ENCODE assay signal across 15 cellular contexts in the genomic region with DNA sequence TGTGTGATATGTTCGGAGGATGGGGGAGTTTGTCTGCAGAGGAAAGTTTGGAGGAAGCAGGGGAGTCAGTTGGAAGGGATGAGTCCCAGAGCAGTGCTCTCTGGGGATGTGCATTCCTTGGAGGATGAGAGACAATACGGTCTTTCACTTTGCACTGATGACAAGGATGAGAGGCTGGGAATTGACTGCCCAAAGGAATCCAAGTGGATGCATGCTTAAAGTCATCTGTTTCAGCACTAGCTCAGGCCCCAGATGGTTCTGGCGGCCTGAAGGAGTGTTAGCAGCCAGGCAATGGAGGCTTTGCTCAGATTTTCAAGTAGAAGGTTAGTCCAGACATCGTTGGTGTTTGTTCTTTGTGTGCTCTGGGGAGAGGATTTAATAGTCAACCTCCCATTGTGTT.
DNase-seq lines count a peak whose midpoint lies in the region; ATAC-seq, FAIRE-seq and TF ChIP-seq lines count a peak whose summit lies in the region.
"Had no signal": no experiment of that assay in that cellular context is flagged by ENCODE, and none has a peak within 500 bp of the region (broad histone marks: within the 10 kb centered on the region; RNA-seq: fewer than 3 reads in every experiment).

No MANE protein-coding gene starts in this region.

- CTCF ChIA-PET in IMR-90 (lab: Yijun Ruan, JAX) (interaction anchor here (1.0 to 1.1 kb wide), 2 partner anchors 9 to 72 kb away, joined by 3 read pairs; no protein-coding TSS in a partner anchor), HepG2 (lab: Yijun Ruan, JAX; ENCODE audit: low intra/inter-chr PET ratio, low total read pairs) (no interaction called here)
- CTCF ChIA-PET in CD4-positive, alpha-beta T cell (lab: Charles Lee) = no interaction called here

- TF ChIP-seq POLR2A in IMR-90 (IDR thresholded peaks at IDR 0.05; ENCODE audit: low read depth, low read length) = no peak; the same call in 1 of the 2 replicates
- no peak for TF ChIP-seq POLR2A in HepG2 (IDR thresholded peaks at IDR 0.05; ENCODE audit: insufficient read depth in 1 of 2, low read depth in 2 of 2, low read length in 2 of 2)
- no peak for TF ChIP-seq POLR2A in thyroid gland (IDR thresholded peaks at IDR 0.05)

- H3K9ac ChIP-seq in IMR-90 (ENCODE audit: low read depth, low read length) = no peak overlapping the region; the same call in 1 of the 2 replicates
- H3K9ac ChIP-seq in colonic mucosa (ENCODE audit: low read depth in 2 of 2, low read length in 2 of 2) = no peak overlapping the region
- no peak overlapping the region for H3K9ac ChIP-seq in HepG2 (ENCODE audit: insufficient read depth, low read depth, low read length)

- no peaks in the 10 kb centered on the region for H3K27me3 Mint-ChIP-seq in CD4-positive, alpha-beta T cell
- H3K27me3 Mint-ChIP-seq: dendritic cell treated with granulocyte-macrophage colony-stimulating factor and Interleukin-4, amounts not matched to agents 40 ng/mL and 50 ng/mL, for 4 days; T-cell had no signal

- intact Hi-C loops in IMR-90 (cut with micrococcal nuclease) = loop anchor here (1.0 kb wide), 1 partner anchor 31 kb away; no protein-coding TSS in a partner anchor
- intact Hi-C loops in colonic mucosa (cut with DNase I) = no loop called here
- intact Hi-C loops in HepG2 (cut with micrococcal nuclease; ENCODE audit: unreplicated experiment) = loop anchor here (5.0 kb wide), 1 partner anchor 207 kb away; no protein-coding TSS in a partner anchor
- intact Hi-C loops in thyroid gland (cut with DNase I) = no loop called here
- intact Hi-C loops in CD4-positive, alpha-beta T cell (cut with DNase I, micrococcal nuclease) = no loop called here
- intact Hi-C loops in left colon (cut with DNase I, micrococcal nuclease) = no loop called here

- no peak overlapping the region for H3K4me3 ChIP-seq in IMR-90 (ENCODE audit: insufficient read depth, low read depth, low read length)
- no peak overlapping the region for H3K4me3 ChIP-seq in colonic mucosa
- H3K4me3 ChIP-seq in HepG2 (replicated peaks in 1 of 3; ENCODE audit: insufficient read depth in 1 of 3, low read depth in 2 of 3, low read length in 3 of 3) = no peak overlapping the region
- no peak overlapping the region for H3K4me3 ChIP-seq in thyroid gland (replicated peaks in 1 of 3)

- H3K27ac ChIP-seq in IMR-90 (ENCODE audit: insufficient read depth, low read length) (peak overlapping the region; percentile 83; the same call in 1 of the 2 replicates), colonic mucosa (peak overlapping the region; percentile 54), HepG2 (ENCODE audit: extremely low read length, insufficient read depth, low read length) (no peak overlapping the region), thyroid gland (peak overlapping the region; percentile 3 to 56 (median 16))
- no peak overlapping the region for H3K27ac ChIP-seq in CD4-positive, alpha-beta T cell (ENCODE audit: low read depth, low read length)

- peak overlapping the region; percentile 98 for H3K4ac ChIP-seq in IMR-90 (ENCODE audit: low read depth, low read length)

- peaks cover 38 to 81% of the 10 kb centered on the region in 2 experiments; a peak in 3 of 4 replicates for H3K79me1 ChIP-seq in IMR-90 (ENCODE audit: low read depth in 1 of 2, low read length in 2 of 2)

- no peaks in the 10 kb centered on the region for H3K36me3 Mint-ChIP-seq in CD4-positive, alpha-beta T cell (ENCODE audit: low read depth)
- H3K36me3 Mint-ChIP-seq: T-cell had no signal

- peaks cover 35% of the 10 kb centered on the region for H3K9me1 ChIP-seq in IMR-90 (ENCODE audit: insufficient read depth, low read length)

- no peaks in the 10 kb centered on the region for H3K4me1 Mint-ChIP-seq in CD4-positive, alpha-beta T cell (ENCODE audit: low read depth)
- H3K4me1 Mint-ChIP-seq: T-cell had no signal

- DNase-seq in IMR-90 (peak; percentile 70), colonic mucosa (no peak), HepG2 (ENCODE audit: low spot score) (no peak), thyroid gland (no peak), NCI-H1105 treated with DMSO at 0.1 percent for 48 hours (lab: John Stamatoyannopoulos, UW) (no peak), left colon (no peak)
- no peak for DNase-seq in CD4-positive, alpha-beta T cell
- DNase-seq in stimulated activated CD8-positive, alpha-beta memory T cell treated with anti-CD3 and anti-CD28 coated beads, Interleukin-4, amount 100 ng/mL, for 48 hours = no peak
- DNase-seq: activated CD4-positive, alpha-beta T cell treated with anti-CD3 and anti-CD28 coated beads, Interleukin-2, amount 50 U/mL, for 48 hours; activated naive CD4-positive, alpha-beta T cell treated with Interleukin-2 at 50 U/mL for 16 hours; Caco-2; H9; NCI-H187; T-cell had no signal

- no peak for FAIRE-seq in HepG2 (lab: Jason Lieb, UNC)

- ATAC-seq in IMR-90 (ENCODE audit: low read depth) (peak; percentile 3), HepG2 (no peak), left colon (no peak)
- ATAC-seq in CD4-positive, alpha-beta T cell (ENCODE audit: poor library complexity) = no peak

- H3K4me3 Mint-ChIP-seq in CD4-positive, alpha-beta T cell = no peak overlapping the region
- H3K4me3 Mint-ChIP-seq: dendritic cell treated with granulocyte-macrophage colony-stimulating factor and Interleukin-4, amounts not matched to agents 40 ng/mL and 50 ng/mL, for 4 days; H9; T-cell had no signal

- 100% methylated on average over 1 of the region's 4 CpGs; no CpG with 5 or more reads in 1 of the 2 experiments for WGBS in IMR-90 (ENCODE audit: extremely low coverage in 2 of 2, insufficient read length in 1 of 2), 2 experiments
- WGBS in HepG2 (ENCODE audit: low lambda C conversion rate) = 83% methylated on average over 4 of the region's 4 CpGs
- 81 to 83% methylated on average over 4 of the region's 4 CpGs for WGBS in thyroid gland, 2 donors

- peak overlapping the region; percentile 84 for H2BK20ac ChIP-seq in IMR-90 (ENCODE audit: low read depth, low read length)

- H4K5ac ChIP-seq in IMR-90 (ENCODE audit: low read depth, low read length) = peak overlapping the region; percentile 43; the same call in 1 of the 2 replicates

- H2AK5ac ChIP-seq in IMR-90 (ENCODE audit: low read depth, low read length) = peak overlapping the region; percentile 92; the same call in 1 of the 2 replicates

- peak overlapping the region; percentile 96 for H2BK120ac ChIP-seq in IMR-90 (ENCODE audit: low read depth, low read length)

- TF ChIP-seq EP300 in HepG2 (IDR thresholded peaks at IDR 0.05; ENCODE audit: low read depth in 2 of 2, low read length in 2 of 2) (no peak), HepG2 (CRISPR knock-in tag; IDR thresholded peaks at IDR 0.05; ENCODE audit: borderline replicate concordance) (no peak)

- peak overlapping the region; percentile 62; the same call in 1 of the 2 replicates for H3K56ac ChIP-seq in IMR-90 (ENCODE audit: extremely low read depth, insufficient read depth, low read length)

- dilution Hi-C loops in IMR-90 (cut with HindIII; ENCODE audit: low sequenced_read_pairs, unreplicated experiment) = no loop called here

- H3K9me3 ChIP-seq in IMR-90 (ENCODE audit: control insufficient read depth, insufficient read depth, low read length) (no peaks in the 10 kb centered on the region), colonic mucosa (no peaks in the 10 kb centered on the region), HepG2 (ENCODE audit: low read length) (no peaks in the 10 kb centered on the region), thyroid gland (no peaks in the 10 kb centered on the region)
- no peaks in the 10 kb centered on the region for H3K9me3 ChIP-seq in CD4-positive, alpha-beta T cell (ENCODE audit: control insufficient read depth, low read length)
- H3K9me3 ChIP-seq: Caco-2 had no signal

- H3K27me3 ChIP-seq in IMR-90 (ENCODE audit: control insufficient read depth, insufficient read depth, low read length) (no peaks in the 10 kb centered on the region), colonic mucosa (no peaks in the 10 kb centered on the region), HepG2 (ENCODE audit: control insufficient read depth in 1 of 2, insufficient read depth in 2 of 2, low read length in 2 of 2) (no peaks in the 10 kb centered on the region), thyroid gland (no peaks in the 10 kb centered on the region)
- no peaks in the 10 kb centered on the region for H3K27me3 ChIP-seq in CD4-positive, alpha-beta T cell (ENCODE audit: control insufficient read depth, insufficient read depth, low read length)

- peak overlapping the region; percentile 31 for H3K18ac ChIP-seq in IMR-90 (ENCODE audit: low read depth, low read length)

- H3K14ac ChIP-seq in IMR-90 (replicated peaks; ENCODE audit: low read depth, low read length) = peak overlapping the region; percentile 92; the same call in 1 of the 2 replicates

- peak overlapping the region; percentile 81; the same call in 1 of the 2 replicates for H4K91ac ChIP-seq in IMR-90 (ENCODE audit: insufficient read depth, low read depth, low read length)

- POLR2A ChIA-PET in IMR-90 (lab: Charles Lee; ENCODE audit: unreplicated experiment) (no interaction called here), HepG2 (lab: Yijun Ruan, JAX) (no interaction called here)
- POLR2A ChIA-PET in CD4-positive, alpha-beta T cell (lab: Charles Lee) = no interaction called here

- H3K4me1 ChIP-seq in IMR-90 (ENCODE audit: control insufficient read depth, insufficient read depth, low read length) (peaks cover 46% of the 10 kb centered on the region), colonic mucosa (no peaks in the 10 kb centered on the region), HepG2 (ENCODE audit: insufficient read depth, low read length) (peaks cover 70% of the 10 kb centered on the region), thyroid gland (peaks cover 62 to 72% of the 10 kb centered on the region in 2 donors)

- in situ Hi-C loops in IMR-90 (cut with MboI; ENCODE audit: low sequenced_read_pairs) = no loop called here
- in situ Hi-C loops in HepG2 (cut with HindIII; ENCODE audit: extremely low pct_ligation_motif_present, low pct_unique_long_range_greater_than_20kb) = loop anchor here (5.0 kb wide), 1 partner anchor 98 kb away; the partner anchor contains the start of gene CRIM1

- peak overlapping the region; percentile 85 for H2BK5ac ChIP-seq in IMR-90 (ENCODE audit: low read depth, low read length, poor library complexity, severe bottlenecking)

- H3K79me2 ChIP-seq in HepG2 (ENCODE audit: insufficient read depth, low read length) = peaks cover 7% of the 10 kb centered on the region

- TF ChIP-seq CTCF in IMR-90 (conservative IDR thresholded peaks at IDR 0.05; ENCODE audit: low read depth, low read length) (no peak), colonic mucosa (IDR thresholded peaks at IDR 0.05) (no peak), HepG2 (CRISPR knock-in tag; IDR thresholded peaks at IDR 0.05) (no peak), thyroid gland (IDR thresholded peaks at IDR 0.05) (no peak)
- no peak for TF ChIP-seq CTCF in CD4-positive, alpha-beta T cell (IDR thresholded peaks at IDR 0.05)

- 0 out of 2 replicates have a peak overlapping the region, but pooled peaks have one; percentile 5 for H3K4me2 ChIP-seq in IMR-90 (ENCODE audit: low read depth, low read length)
- H3K4me2 ChIP-seq in HepG2 (ENCODE audit: low read depth, low read length) = no peak overlapping the region

- H2BK15ac ChIP-seq in IMR-90 (ENCODE audit: low read depth, low read length) = peak overlapping the region; percentile 68; the same call in 2 of the 3 replicates

- BruUV-seq in IMR-90 (replicated peaks; lab: Mats Ljungman, UMichigan) (no TSS peak), HepG2 (replicated peaks; lab: Mats Ljungman, UMichigan) (no TSS peak)

- H3K9me3 Mint-ChIP-seq in CD4-positive, alpha-beta T cell = no peaks in the 10 kb centered on the region
- H3K9me3 Mint-ChIP-seq: dendritic cell treated with granulocyte-macrophage colony-stimulating factor and Interleukin-4, amounts not matched to agents 40 ng/mL and 50 ng/mL, for 4 days; H9; T-cell had no signal

- no peak for TF ChIP-seq RAD21 in IMR-90 (IDR thresholded peaks at IDR 0.05; ENCODE audit: low read length)
- TF ChIP-seq RAD21 in HepG2 (CRISPR knock-in tag; IDR thresholded peaks at IDR 0.05) = no peak

- H2AK9ac ChIP-seq in IMR-90 (replicated peaks; ENCODE audit: low read depth, low read length, poor library complexity) = no peak overlapping the region

- H3K36me3 ChIP-seq in IMR-90 (ENCODE audit: control insufficient read depth, insufficient read depth, low read length) (peaks cover 27% of the 10 kb centered on the region), colonic mucosa (no peaks in the 10 kb centered on the region), HepG2 (replicated peaks in 1 of 2; ENCODE audit: control insufficient read depth in 1 of 2, insufficient read depth in 2 of 2, low read length in 2 of 2) (peaks cover 21 to 52% of the 10 kb centered on the region in 2 experiments), thyroid gland (no peaks in the 10 kb centered on the region)

- H4K8ac ChIP-seq in IMR-90 (ENCODE audit: low read depth in 2 of 2, low read length in 2 of 2) = peak overlapping the region; percentile 16 to 95; a peak in 3 of 4 replicates

- H3K27ac Mint-ChIP-seq in CD4-positive, alpha-beta T cell = no peak overlapping the region
- H3K27ac Mint-ChIP-seq: dendritic cell treated with granulocyte-macrophage colony-stimulating factor and Interleukin-4, amounts not matched to agents 40 ng/mL and 50 ng/mL, for 4 days; T-cell had no signal

- H3K23ac ChIP-seq in IMR-90 (ENCODE audit: low read depth, low read length) = peak overlapping the region; percentile 94

- H2AFZ ChIP-seq in IMR-90 (replicated peaks; ENCODE audit: low read length, poor library complexity) (no peak overlapping the region), HepG2 (ENCODE audit: low read length) (no peak overlapping the region)

- H4K20me1 ChIP-seq in IMR-90 (ENCODE audit: insufficient read depth, low read length) (peaks cover 35% of the 10 kb centered on the region; the same call in 1 of the 2 replicates), HepG2 (ENCODE audit: insufficient read depth, low read length) (peaks cover 19% of the 10 kb centered on the region)

Comparison
In these comparisons a context has a peak if more than half of its experiments do, and no peak if none do; other contexts are left out.
1. H3K27ac ChIP-seq: peak in IMR-90 (single experiment), colonic mucosa (single experiment) and thyroid gland (3 of 3); none in HepG2 (single experiment) and CD4-positive, alpha-beta T cell (single experiment).
2. intact Hi-C loops: an anchor here in IMR-90 (1.0 kb wide) and HepG2 (5.0 kb wide); none called in colonic mucosa, thyroid gland, CD4-positive, alpha-beta T cell and left colon.